1 cellular context compared by ENCODE assay signal in genomic region chr10:9510626-9511025, GRCh38.
TF ChIP-seq lines count a peak whose summit lies in the region.

No MANE protein-coding gene starts in this region.

TF ChIP-seq in GM23338, 12 proteins besides CTCF, POLR2A, EP300 and RAD21 (continued from another document):
- no peak for TF ChIP-seq ETS1 (IDR thresholded peaks at IDR 0.05)
